ENCODE assay signal across 29 cellular contexts in genomic region chr6:119102901-119103300, GRCh38.
"Had no signal": no experiment of that assay in that cellular context is flagged by ENCODE, and none has a peak within 500 bp of the region (broad histone marks: within the 10 kb centered on the region; RNA-seq: fewer than 3 reads in every experiment).

No MANE protein-coding gene starts in this region.

- H3K27me3 ChIP-seq: colonic mucosa, dorsolateral prefrontal cortex, esophagus muscularis mucosa, esophagus squamous epithelium, foreskin keratinocyte, gastrocnemius medialis, gastroesophageal sphincter, heart left ventricle, heart right ventricle had no signal

- H3K27ac Mint-ChIP-seq: dendritic cell treated with granulocyte-macrophage colony-stimulating factor and Interleukin-4, amounts not matched to agents 40 ng/mL and 50 ng/mL, for 4 days; effector memory CD8-positive, alpha-beta T cell; endodermal cell had no signal

- ATAC-seq: effector memory CD8-positive, alpha-beta T cell; esophagus mucosa; foreskin keratinocyte; gastrocnemius medialis; gastroesophageal sphincter; heart left ventricle; heart right ventricle had no signal

- H3K4me1 Mint-ChIP-seq: endodermal cell had no signal

- H3K4me3 Mint-ChIP-seq: dendritic cell treated with granulocyte-macrophage colony-stimulating factor and Interleukin-4, amounts not matched to agents 40 ng/mL and 50 ng/mL, for 4 days; effector memory CD8-positive, alpha-beta T cell; endodermal cell had no signal

- H3K4me1 ChIP-seq: colonic mucosa, esophagus muscularis mucosa, esophagus squamous epithelium, foreskin keratinocyte, gastrocnemius medialis, gastroesophageal sphincter, heart left ventricle, heart right ventricle had no signal

- H3K9me3 Mint-ChIP-seq: dendritic cell treated with granulocyte-macrophage colony-stimulating factor and Interleukin-4, amounts not matched to agents 40 ng/mL and 50 ng/mL, for 4 days; effector memory CD8-positive, alpha-beta T cell had no signal

- DNase-seq: colonic mucosa; cortex of kidney; dermis blood vessel endothelial cell; dorsolateral prefrontal cortex; effector CD4-positive, alpha-beta T cell; effector CD8-positive, alpha-beta T cell; effector memory CD4-positive, alpha-beta T cell; effector memory CD8-positive, alpha-beta T cell; endodermal cell; erythroblast; esophagus squamous epithelium; foreskin fibroblast; foreskin keratinocyte; foreskin melanocyte; gastrocnemius medialis; glutamatergic neuron; head of caudate nucleus; heart left ventricle; heart right ventricle had no signal

- H3K36me3 ChIP-seq: colonic mucosa, esophagus muscularis mucosa, esophagus squamous epithelium, gastrocnemius medialis, gastroesophageal sphincter, heart left ventricle, heart right ventricle had no signal

- H3K27ac ChIP-seq: colonic mucosa, coronary artery, dorsolateral prefrontal cortex, epithelial cell of prostate, esophagus muscularis mucosa, esophagus squamous epithelium, foreskin keratinocyte, gastrocnemius medialis, gastroesophageal sphincter, heart left ventricle, heart right ventricle had no signal

- H3K27me3 Mint-ChIP-seq: dendritic cell treated with granulocyte-macrophage colony-stimulating factor and Interleukin-4, amounts not matched to agents 40 ng/mL and 50 ng/mL, for 4 days; effector memory CD8-positive, alpha-beta T cell had no signal

- H3K9me3 ChIP-seq: colonic mucosa, esophagus muscularis mucosa, esophagus squamous epithelium, gastrocnemius medialis, gastroesophageal sphincter, heart left ventricle, heart right ventricle had no signal

- FAIRE-seq: colon, endometrium, endothelial cell of umbilical vein, frontal cortex had no signal

- H3K4me3 ChIP-seq: colonic mucosa, coronary artery, dorsolateral prefrontal cortex, esophagus muscularis mucosa, esophagus squamous epithelium, gastrocnemius medialis, gastroesophageal sphincter, heart left ventricle, heart right ventricle had no signal
